12 cellular contexts compared by ENCODE assay signal in the genomic region with DNA sequence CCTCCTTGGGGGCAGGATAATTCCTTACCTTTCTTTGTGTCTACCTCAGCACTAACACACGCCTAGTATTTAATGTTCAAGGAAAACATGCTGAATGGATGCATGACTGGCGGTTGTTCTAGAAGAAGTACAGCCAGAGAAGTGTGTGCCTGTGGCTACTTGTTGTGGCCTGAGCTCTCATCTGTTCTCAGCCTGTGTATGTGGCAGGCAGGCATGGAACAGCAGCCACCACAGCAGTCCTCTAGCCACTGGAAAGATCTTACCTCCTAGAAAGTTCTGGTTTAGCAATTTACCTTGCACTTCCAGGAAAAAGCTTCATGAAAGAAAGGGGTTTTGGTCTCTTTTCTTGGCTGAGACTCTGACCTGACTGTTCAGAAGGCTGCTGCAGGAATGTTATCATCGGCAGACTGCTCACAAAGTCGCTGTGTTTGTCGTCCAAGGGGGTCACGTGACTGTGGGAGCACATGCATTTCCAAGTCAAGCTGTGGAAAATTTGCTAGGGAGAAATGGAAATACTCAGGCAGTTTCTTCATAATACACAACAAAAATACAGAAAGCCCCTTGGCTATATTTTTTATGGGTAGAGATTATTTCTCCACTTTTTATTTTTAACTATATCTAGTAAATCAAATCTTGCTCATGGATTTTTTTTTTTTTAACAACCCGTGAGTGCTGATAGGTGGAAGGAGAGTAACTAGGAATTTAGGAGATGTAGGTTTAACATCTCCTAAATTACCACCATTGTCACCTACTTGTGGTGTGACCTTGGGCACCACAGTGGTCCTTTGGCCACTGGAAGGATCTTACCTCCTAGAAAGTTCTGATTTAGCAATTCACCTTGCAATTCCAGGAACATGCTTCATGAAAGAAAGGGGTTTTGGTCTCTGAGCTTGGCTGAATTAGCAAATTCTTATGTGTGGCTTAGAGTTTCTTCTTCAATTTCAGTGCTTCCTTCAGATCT.
DNase-seq lines count a peak whose midpoint lies in the region; ATAC-seq, FAIRE-seq and TF ChIP-seq lines count a peak whose summit lies in the region.
"Had no signal": no experiment of that assay in that cellular context is flagged by ENCODE, and none has a peak within 500 bp of the region (broad histone marks: within the 10 kb centered on the region; RNA-seq: fewer than 3 reads in every experiment).

No MANE protein-coding gene starts in this region.

- H3K36me3 ChIP-seq in Caco-2 (ENCODE audit: control insufficient read depth, insufficient read depth, low read length): no peaks in the 10 kb centered on the region
- no peaks in the 10 kb centered on the region for H3K36me3 ChIP-seq in pancreas
- H3K36me3 ChIP-seq: HAP-1 had no signal

- H3K4me1 Mint-ChIP-seq in Caco-2 (ENCODE audit: low read depth, unreplicated experiment) (no peaks in the 10 kb centered on the region), Calu3 (ENCODE audit: low read depth, unreplicated experiment) (no peaks in the 10 kb centered on the region)
- H3K4me1 Mint-ChIP-seq in activated CD4-positive, alpha-beta memory T cell treated with anti-CD3 and anti-CD28 coated beads, Interleukin-2, amount 10 ng/mL, durations not matched to agents 7 days and 5 days: no peaks in the 10 kb centered on the region

- H3K36me3 Mint-ChIP-seq in Caco-2 (ENCODE audit: insufficient read depth, unreplicated experiment): no peaks in the 10 kb centered on the region
- H3K36me3 Mint-ChIP-seq in activated CD4-positive, alpha-beta memory T cell treated with anti-CD3 and anti-CD28 coated beads, Interleukin-2, amount 10 ng/mL, durations not matched to agents 7 days and 5 days (ENCODE audit: low read depth): no peaks in the 10 kb centered on the region
- no peaks in the 10 kb centered on the region for H3K36me3 Mint-ChIP-seq in Calu3 (ENCODE audit: insufficient read depth, unreplicated experiment)

- TF ChIP-seq CTCF in Caco-2 (IDR thresholded peaks at IDR 0.05; ENCODE audit: insufficient read depth in 1 of 2, low read depth in 1 of 2, low read length in 1 of 2, severe bottlenecking in 1 of 2, unreplicated experiment in 1 of 2) (no peak), VCaP (conservative IDR thresholded peaks at IDR 0.05) (no peak), pancreas (IDR thresholded peaks at IDR 0.05) (no peak), Calu3 (IDR thresholded peaks at IDR 0.05; ENCODE audit: unreplicated experiment) (no peak)

- ATAC-seq in Right ventricle myocardium superior (ENCODE audit: poor library complexity): peak; percentile 76
- peak; percentile 67 to 90 (median 84) for ATAC-seq in pancreas
- ATAC-seq: T-helper 17 cell had no signal

- CTCF ChIA-PET in Caco-2 (lab: Charles Lee) (no interaction called here), Calu3 (lab: Charles Lee) (interaction anchor here (0.6 kb wide), 1 partner anchor 77 kb away, joined by 3 read pairs; no protein-coding TSS in a partner anchor)
- CTCF ChIA-PET in activated CD4-positive, alpha-beta memory T cell treated with anti-CD3 and anti-CD28 coated beads, Interleukin-2, amount 10 ng/mL, durations not matched to agents 7 days and 5 days (lab: Charles Lee): no interaction called here

- BruUV-seq in Caco-2 (replicated peaks; lab: Mats Ljungman, UMichigan) (no TSS peak), Calu3 (replicated peaks; lab: Mats Ljungman, UMichigan) (no TSS peak)

- DNase-seq in Caco-2 (peak; percentile 14 to 40), Right ventricle myocardium superior (peak; percentile 58), pancreas (peak in 4 of 6 donors; percentile 28 to 75 (median 50)), Calu3 (no peak), HK-2 (ENCODE audit: unreplicated experiment) (no peak)
- DNase-seq in activated CD4-positive, alpha-beta memory T cell treated with anti-CD3 and anti-CD28 coated beads, Interleukin-2, amount 10 ng/mL, durations not matched to agents 7 days and 5 days: no peak
- no peak for DNase-seq in activated CD4-positive, alpha-beta T cell treated with anti-CD3 and anti-CD28 coated beads for 4 hours
- DNase-seq: stimulated activated CD8-positive, alpha-beta memory T cell treated with anti-CD3 and anti-CD28 coated beads, Interleukin-4, amount 100 ng/mL, for 48 hours; T-helper 17 cell had no signal

- no peaks in the 10 kb centered on the region; the same call in 1 of the 2 replicates for H3K9me3 ChIP-seq in Caco-2
- no peaks in the 10 kb centered on the region for H3K9me3 ChIP-seq in pancreas
- H3K9me3 ChIP-seq: HAP-1 had no signal

- no peak overlapping the region for H3K4me3 ChIP-seq in Caco-2 (ENCODE audit: low read depth, low read length)
- H3K4me3 ChIP-seq in pancreas: no peak overlapping the region
- H3K4me3 ChIP-seq: coronary artery, HAP-1 had no signal

- WGBS in pancreas, 2 donors: 19 to 23% methylated on average over 7 of the region's 7 CpGs

- H3K4me3 Mint-ChIP-seq in Caco-2 (ENCODE audit: unreplicated experiment) (no peak overlapping the region), Calu3 (ENCODE audit: low read depth, unreplicated experiment) (no peak overlapping the region)
- no peak overlapping the region for H3K4me3 Mint-ChIP-seq in activated CD4-positive, alpha-beta memory T cell treated with anti-CD3 and anti-CD28 coated beads, Interleukin-2, amount 10 ng/mL, durations not matched to agents 7 days and 5 days
- H3K4me3 Mint-ChIP-seq: T-helper 17 cell had no signal

- H3K27me3 Mint-ChIP-seq in Caco-2 (ENCODE audit: insufficient read depth, unreplicated experiment) (no peaks in the 10 kb centered on the region), Calu3 (ENCODE audit: unreplicated experiment) (no peaks in the 10 kb centered on the region)
- no peaks in the 10 kb centered on the region for H3K27me3 Mint-ChIP-seq in activated CD4-positive, alpha-beta memory T cell treated with anti-CD3 and anti-CD28 coated beads, Interleukin-2, amount 10 ng/mL, durations not matched to agents 7 days and 5 days

- H3K27ac Mint-ChIP-seq in Caco-2 (ENCODE audit: unreplicated experiment): no peak overlapping the region
- H3K27ac Mint-ChIP-seq in activated CD4-positive, alpha-beta memory T cell treated with anti-CD3 and anti-CD28 coated beads, Interleukin-2, amount 10 ng/mL, durations not matched to agents 7 days and 5 days: no peak overlapping the region
- no peak overlapping the region for H3K27ac Mint-ChIP-seq in Calu3 (ENCODE audit: unreplicated experiment)
- H3K27ac Mint-ChIP-seq: T-helper 17 cell had no signal

- H3K4me1 ChIP-seq in Caco-2 (no peaks in the 10 kb centered on the region), pancreas (no peaks in the 10 kb centered on the region)
- H3K4me1 ChIP-seq: HAP-1 had no signal

- no peaks in the 10 kb centered on the region for H3K9me3 Mint-ChIP-seq in Caco-2 (ENCODE audit: unreplicated experiment)
- H3K9me3 Mint-ChIP-seq in activated CD4-positive, alpha-beta memory T cell treated with anti-CD3 and anti-CD28 coated beads, Interleukin-2, amount 10 ng/mL, durations not matched to agents 7 days and 5 days: no peaks in the 10 kb centered on the region
- no peaks in the 10 kb centered on the region for H3K9me3 Mint-ChIP-seq in Calu3 (ENCODE audit: low read depth, unreplicated experiment)

- POLR2A ChIA-PET in Caco-2 (lab: Charles Lee): no interaction called here
- POLR2A ChIA-PET in activated CD4-positive, alpha-beta memory T cell treated with anti-CD3 and anti-CD28 coated beads, Interleukin-2, amount 10 ng/mL, durations not matched to agents 7 days and 5 days (lab: Charles Lee): no interaction called here

- H3K27me3 ChIP-seq in Caco-2 (replicated peaks; ENCODE audit: control insufficient read depth, insufficient read depth, low read length) (no peaks in the 10 kb centered on the region), pancreas (no peaks in the 10 kb centered on the region)

- intact Hi-C loops in Caco-2 (cut with micrococcal nuclease; ENCODE audit: unreplicated experiment) (no loop called here), Right ventricle myocardium superior (cut with DNase I) (no loop called here), pancreas (cut with DNase I) (no loop called here), Calu3 (cut with micrococcal nuclease; ENCODE audit: unreplicated experiment) (no loop called here)

- FAIRE-seq in pancreas (lab: Jason Lieb, UNC): no peak

- H3K27ac ChIP-seq in VCaP (peak overlapping the region; percentile 39), pancreas (no peak overlapping the region)
- H3K27ac ChIP-seq: coronary artery had no signal

Comparison
In these comparisons a context has a peak if more than half of its experiments do, and no peak if none do; other contexts are left out.
1. DNase-seq: peak in Caco-2 (2 of 2), Right ventricle myocardium superior (single experiment) and pancreas (4 of 6); none in activated CD4-positive, alpha-beta memory T cell treated with anti-CD3 and anti-CD28 coated beads, Interleukin-2, amount 10 ng/mL, durations not matched to agents 7 days and 5 days (single experiment), activated CD4-positive, alpha-beta T cell treated with anti-CD3 and anti-CD28 coated beads for 4 hours (0 of 2), Calu3 (single experiment) and HK-2 (single experiment).